ENCODE assay signal across 8 cellular contexts in the genomic region with DNA sequence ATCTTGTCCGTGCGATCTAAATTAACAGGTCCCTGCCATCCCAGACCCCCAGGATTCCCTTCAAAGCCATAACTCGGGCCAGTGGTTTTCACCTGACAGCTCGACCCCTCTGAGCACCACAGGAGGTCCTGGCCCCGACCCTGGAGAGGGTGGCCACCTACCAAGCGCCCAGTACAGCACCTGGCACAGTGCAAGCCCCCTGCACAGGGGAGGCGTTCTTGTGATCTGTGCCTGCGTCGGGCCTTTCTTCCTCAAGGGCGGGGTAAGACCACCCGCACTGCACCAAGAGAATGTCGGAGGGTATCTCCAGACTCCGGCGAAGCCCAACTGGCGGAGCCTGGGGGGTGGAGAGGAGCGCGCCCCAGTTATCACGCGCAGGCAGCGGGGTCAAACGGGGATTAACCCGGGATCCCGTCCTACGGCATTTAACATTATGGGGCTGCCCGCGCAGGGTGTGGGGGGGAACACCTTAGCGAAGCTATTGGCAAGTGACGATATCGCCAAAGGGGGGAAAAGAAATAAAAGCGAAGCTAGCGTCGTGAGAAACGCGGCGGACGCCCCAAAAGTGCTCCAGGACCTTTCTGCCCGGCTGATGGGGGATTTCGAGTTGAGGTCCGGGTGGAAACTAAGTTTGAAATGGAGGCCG. TPM values are rescaled to one million over a fixed set of nuclear protein-coding genes. Genes with fewer than 3 reads are reported as not detected.
DNase-seq lines count a peak whose midpoint lies in the region; ATAC-seq and TF ChIP-seq lines count a peak whose summit lies in the region.

No MANE protein-coding gene starts in this region.

- no peaks in the 10 kb centered on the region for H3K9me3 Mint-ChIP-seq in activated naive CD8-positive, alpha-beta T cell treated with anti-CD3 and anti-CD28 coated beads for 36 hours

- H3K27me3 ChIP-seq in AG04450 (ENCODE audit: control insufficient read depth, insufficient read depth, low read length): no peaks in the 10 kb centered on the region
- no peaks in the 10 kb centered on the region for H3K27me3 ChIP-seq in Karpas-422 (ENCODE audit: low read length)
- no peaks in the 10 kb centered on the region for H3K27me3 ChIP-seq in hepatocyte
- no peaks in the 10 kb centered on the region for H3K27me3 ChIP-seq in gastrocnemius medialis

- intact Hi-C loops in gastrocnemius medialis (cut with DNase I; ENCODE audit: low total_unique reads): loop anchor here (5.0 kb wide), 1 partner anchor 561 kb away; a partner anchor contains a TSS

- ATAC-seq in gastrocnemius medialis: no peak
- ATAC-seq in GM18498 (IDR thresholded peaks at IDR 0.05; ENCODE audit: unreplicated experiment): no peak

- 37% methylated on average over 40 of the region's 40 CpGs for WGBS in hepatocyte (ENCODE audit: low lambda C conversion rate, missing lambda C conversion rate)

- no peaks in the 10 kb centered on the region for H3K9me2 ChIP-seq in Karpas-422 (replicated peaks; ENCODE audit: insufficient read depth, low read length)
- H3K9me2 ChIP-seq in hepatocyte (replicated peaks; ENCODE audit: insufficient read depth): no peaks in the 10 kb centered on the region

- H4K20me1 ChIP-seq in Karpas-422 (ENCODE audit: insufficient read depth, low read depth, low read length): peaks cover 17% of the 10 kb centered on the region
- peaks cover 30% of the 10 kb centered on the region for H4K20me1 ChIP-seq in hepatocyte (ENCODE audit: insufficient read depth, poor library complexity, severe bottlenecking)

- peak overlapping the region; percentile 91 for H3K27ac ChIP-seq in AG04450 (ENCODE audit: low read depth, low read length)
- peak overlapping the region; percentile 82 for H3K27ac ChIP-seq in Karpas-422 (ENCODE audit: low read length)
- H3K27ac ChIP-seq in hepatocyte: peak overlapping the region; percentile 100
- H3K27ac ChIP-seq in gastrocnemius medialis: peak overlapping the region; percentile 96 to 100 (median 98)

- DNase-seq in AG04450 (ENCODE audit: low read depth, low spot score) (no peak), Karpas-422 (peak; percentile 53), hepatocyte (ENCODE audit: low spot score) (peak; percentile 41), gastrocnemius medialis (peak in 1 of 2 donors; percentile 52), NCI-H2196 (lab: John Stamatoyannopoulos, UW; ENCODE audit: unreplicated experiment) (no peak), ACHN (no peak)
- peak; percentile 58 for DNase-seq in activated naive CD8-positive, alpha-beta T cell treated with anti-CD3 and anti-CD28 coated beads for 36 hours

- H3K4me2 ChIP-seq in Karpas-422 (ENCODE audit: low read depth, low read length, poor library complexity, severe bottlenecking): peak overlapping the region; percentile 82
- peak overlapping the region; percentile 76 for H3K4me2 ChIP-seq in hepatocyte

- peaks cover 5% of the 10 kb centered on the region for H3K27me3 Mint-ChIP-seq in activated naive CD8-positive, alpha-beta T cell treated with anti-CD3 and anti-CD28 coated beads for 36 hours

- peaks cover 25% of the 10 kb centered on the region for H3K36me3 ChIP-seq in Karpas-422 (ENCODE audit: insufficient read depth, low read length)
- no peaks in the 10 kb centered on the region for H3K36me3 ChIP-seq in hepatocyte (replicated peaks; ENCODE audit: insufficient read depth, low read depth)
- peaks cover 4 to 18% of the 10 kb centered on the region in 2 donors for H3K36me3 ChIP-seq in gastrocnemius medialis

- H3K4me1 Mint-ChIP-seq in activated naive CD8-positive, alpha-beta T cell treated with anti-CD3 and anti-CD28 coated beads for 36 hours: peaks cover 44% of the 10 kb centered on the region

- POLR2A ChIA-PET in AG04450 (lab: Yijun Ruan, JAX): interaction anchor here (0.6 to 0.7 kb wide), 2 partner anchors 111 to 232 kb away, joined by 3 read pairs; a partner anchor contains a TSS

- H3K4me3 ChIP-seq in AG04450 (ENCODE audit: low read depth, low read length): peak overlapping the region; percentile 67
- peak overlapping the region; percentile 69 for H3K4me3 ChIP-seq in Karpas-422 (ENCODE audit: low read length)
- H3K4me3 ChIP-seq in hepatocyte: peak overlapping the region; percentile 10
- peak overlapping the region; percentile 57 to 95 (median 85) for H3K4me3 ChIP-seq in gastrocnemius medialis

- TF ChIP-seq POLR2A in gastrocnemius medialis (IDR thresholded peaks at IDR 0.05): no peak

- H3K4me1 ChIP-seq in Karpas-422 (ENCODE audit: low read length) (peaks cover 34% of the 10 kb centered on the region), hepatocyte (ENCODE audit: insufficient read depth) (peaks cover 18% of the 10 kb centered on the region), gastrocnemius medialis (peaks cover 33 to 40% of the 10 kb centered on the region in 2 donors)

- CTCF ChIA-PET in AG04450 (lab: Charles Lee): no interaction called here

- no peaks in the 10 kb centered on the region; the same call in 1 of the 2 replicates for H3K9me3 ChIP-seq in AG04450 (ENCODE audit: control insufficient read depth, insufficient read depth, low read length)
- H3K9me3 ChIP-seq in Karpas-422 (ENCODE audit: low read length): no peaks in the 10 kb centered on the region
- no peaks in the 10 kb centered on the region for H3K9me3 ChIP-seq in hepatocyte (ENCODE audit: low read depth)
- no peaks in the 10 kb centered on the region for H3K9me3 ChIP-seq in gastrocnemius medialis

- peak overlapping the region; percentile 76 for H3K9ac ChIP-seq in Karpas-422 (ENCODE audit: low read length)

- H3K27ac Mint-ChIP-seq in activated naive CD8-positive, alpha-beta T cell treated with anti-CD3 and anti-CD28 coated beads for 36 hours: peak overlapping the region; percentile 100

- peaks cover 36% of the 10 kb centered on the region for H3K36me3 Mint-ChIP-seq in activated naive CD8-positive, alpha-beta T cell treated with anti-CD3 and anti-CD28 coated beads for 36 hours

- TF ChIP-seq CTCF in AG04450 (IDR thresholded peaks at IDR 0.05; ENCODE audit: low read depth, low read length) (no peak), hepatocyte (IDR thresholded peaks at IDR 0.05; ENCODE audit: poor library complexity) (no peak), gastrocnemius medialis (IDR thresholded peaks at IDR 0.05 in 4 of 5, conservative IDR thresholded peaks at IDR 0.05 in 1 of 5) (no peak)

- peak overlapping the region; percentile 93 for H3K4me3 Mint-ChIP-seq in activated naive CD8-positive, alpha-beta T cell treated with anti-CD3 and anti-CD28 coated beads for 36 hours

- in situ Hi-C loops in gastrocnemius medialis (cut with MboI; ENCODE audit: low sequenced_read_pairs in 4 of 4) (loop anchor here in 1 of 4 donors (5.0 kb wide), 1 partner anchor 46 kb away; a partner anchor contains a TSS), ACHN (cut with HindIII; ENCODE audit: low pct_ligation_motif_present, low pct_unique_long_range_greater_than_20kb, low sequenced_read_pairs) (no loop called here)

- no peak overlapping the region; the same call in 1 of the 2 replicates for H2AFZ ChIP-seq in Karpas-422 (ENCODE audit: low read length)
- peak overlapping the region; percentile 1 for H2AFZ ChIP-seq in hepatocyte

- H3K79me2 ChIP-seq in Karpas-422 (ENCODE audit: low read length) (peaks cover 29% of the 10 kb centered on the region), hepatocyte (peaks cover 30% of the 10 kb centered on the region)

RNA-seq across cellular contexts. Expression of a gene that starts 1.3 kb away (rescaled TPM):
- polyA plus RNA-seq in AG04450 (2011; rRNA removed) (281 and 316 TPM in 2 replicates), hepatocyte (169 and 184 TPM in 2 replicates)
- 325 and 332 TPM in 2 replicates for polyA minus RNA-seq in AG04450 (2011; rRNA and poly(A)+ RNA removed)
- total RNA-seq in Karpas-422 (2014; rRNA removed; shearing (Covaris generic); ENCODE audit: low replicate concordance): 212 and 217 TPM in 2 replicates
- total RNA-seq in activated naive CD8-positive, alpha-beta T cell treated with anti-CD3 and anti-CD28 coated beads for 36 hours: 100 to 1,000 TPM; 723 to 728 TPM
- total RNA-seq in hepatocyte (154 and 209 TPM in 2 replicates), gastrocnemius medialis (100 to 1,000 TPM in 3 of 4 donors, 10 to 100 TPM in 1; 88.3 to 172 (median 126) TPM)

RNA-seq across cellular contexts. Expression of a gene that starts 19.5 kb away (rescaled TPM):
- 86.5 and 109 TPM in 2 replicates for polyA plus RNA-seq in AG04450 (2011; rRNA removed)
- 40.7 and 42.5 TPM in 2 replicates for polyA minus RNA-seq in AG04450 (2011; rRNA and poly(A)+ RNA removed)
- 150 and 162 TPM in 2 replicates for total RNA-seq in Karpas-422 (2014; rRNA removed; shearing (Covaris generic); ENCODE audit: low replicate concordance)
- 100 to 1,000 TPM; 103 to 107 TPM for total RNA-seq in activated naive CD8-positive, alpha-beta T cell treated with anti-CD3 and anti-CD28 coated beads for 36 hours
- total RNA-seq in hepatocyte: 125 and 133 TPM in 2 replicates
- polyA plus RNA-seq in hepatocyte: 272 and 284 TPM in 2 replicates
- 100 to 1,000 TPM in 3 of 4 donors, 10 to 100 TPM in 1; 99.6 to 302 (median 172) TPM for total RNA-seq in gastrocnemius medialis

RNA-seq across cellular contexts. Expression of a gene that starts 27.0 kb away (rescaled TPM):
- polyA plus RNA-seq in AG04450 (2011; rRNA removed) (1.6 TPM in 2 replicates), hepatocyte (4.6 and 7.7 TPM in 2 replicates)
- polyA minus RNA-seq in AG04450 (2011; rRNA and poly(A)+ RNA removed): 0.78 and 1.9 TPM in 2 replicates
- 69.3 and 77.5 TPM in 2 replicates for total RNA-seq in Karpas-422 (2014; rRNA removed; shearing (Covaris generic); ENCODE audit: low replicate concordance)
- total RNA-seq in activated naive CD8-positive, alpha-beta T cell treated with anti-CD3 and anti-CD28 coated beads for 36 hours: 10 to 100 TPM; 74.0 to 75.0 TPM
- total RNA-seq in hepatocyte (3.9 and 5.6 TPM in 2 replicates), gastrocnemius medialis (1 to 10 TPM in 3 of 4 donors, under 1 TPM in 1; 0.95 to 3.3 (median 2.9) TPM)

RNA-seq across cellular contexts. Expression of a gene that starts 38.4 kb away (rescaled TPM):
- polyA plus RNA-seq in AG04450 (2011; rRNA removed) (0.07 TPM in 1 of 2 replicates, not detected in the other), hepatocyte (181 and 199 TPM in 2 replicates)
- polyA minus RNA-seq in AG04450 (2011; rRNA and poly(A)+ RNA removed): 0.14 TPM in 1 of 2 replicates, not detected in the other
- 0.52 and 1.4 TPM in 2 replicates for total RNA-seq in Karpas-422 (2014; rRNA removed; shearing (Covaris generic); ENCODE audit: low replicate concordance)
- under 1 TPM; 0.33 to 0.56 TPM for total RNA-seq in activated naive CD8-positive, alpha-beta T cell treated with anti-CD3 and anti-CD28 coated beads for 36 hours
- total RNA-seq in hepatocyte (147 and 148 TPM in 2 replicates), gastrocnemius medialis (10 to 100 TPM in 1 of 4 donors, 1 to 10 TPM in 1, under 1 TPM in 1, not detected in 1; 0.55 to 14.2 (median 1.2) TPM)

RNA-seq across cellular contexts. Expression of a gene that starts 48.3 kb away (rescaled TPM):
- 45.5 and 61.3 TPM in 2 replicates for polyA plus RNA-seq in AG04450 (2011; rRNA removed)
- polyA minus RNA-seq in AG04450 (2011; rRNA and poly(A)+ RNA removed): 31.4 and 36.2 TPM in 2 replicates
- total RNA-seq in Karpas-422 (2014; rRNA removed; shearing (Covaris generic); ENCODE audit: low replicate concordance): 19.5 and 24.7 TPM in 2 replicates
- 10 to 100 TPM; 19.4 to 21.2 TPM for total RNA-seq in activated naive CD8-positive, alpha-beta T cell treated with anti-CD3 and anti-CD28 coated beads for 36 hours
- total RNA-seq in hepatocyte: 52.1 and 61.9 TPM in 2 replicates
- 75.9 and 78.7 TPM in 2 replicates for polyA plus RNA-seq in hepatocyte
- total RNA-seq in gastrocnemius medialis: 100 to 1,000 TPM; 208 to 327 (median 285) TPM

Comparison
In these comparisons a context has a peak if more than half of its experiments do, and no peak if none do; other contexts are left out.
1. DNase-seq: peak in Karpas-422 (single experiment), activated naive CD8-positive, alpha-beta T cell treated with anti-CD3 and anti-CD28 coated beads for 36 hours (single experiment) and hepatocyte (single experiment); none in AG04450 (single experiment), NCI-H2196 (single experiment) and ACHN (single experiment).
2. H3K4me3 ChIP-seq: peak in every context shown above with its lines; median percentile 85 in gastrocnemius medialis; 69 in Karpas-422; 67 in AG04450; 10 in hepatocyte.
3. RNA of a gene that starts 27.0 kb away (total RNA-seq): 74.0 to 75.0 TPM in activated naive CD8-positive, alpha-beta T cell treated with anti-CD3 and anti-CD28 coated beads for 36 hours and 69.3 to 77.5 TPM in Karpas-422; 3.9 to 5.6 TPM in hepatocyte and 0.95 to 3.3 TPM in gastrocnemius medialis; every median in the first group is over 10 times any median in the second.
4. Peak in every context shown above with its lines, with median percentiles within 50 percentile points of each other: H3K27ac ChIP-seq.